17 cellular contexts compared by ENCODE assay signal in the genomic region with DNA sequence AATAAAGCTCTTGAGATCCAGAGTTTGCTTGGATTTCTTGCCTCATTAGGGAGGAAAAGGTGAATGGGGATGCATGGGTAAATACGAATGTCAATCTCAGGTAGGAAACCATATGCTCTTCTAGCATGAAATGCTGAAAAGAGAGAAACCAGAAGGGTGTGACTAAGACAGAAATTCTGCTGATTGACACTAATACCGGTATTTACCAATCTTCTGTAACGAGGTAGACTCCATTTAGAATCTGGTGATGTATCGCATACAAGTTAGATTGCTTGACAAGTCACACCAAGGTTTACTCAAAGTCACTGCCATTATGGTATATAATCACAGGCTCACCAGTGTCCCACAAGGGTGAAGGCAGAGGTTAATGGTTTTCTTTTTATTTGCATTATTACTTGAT.
A peak's percentile ranks its signal among the peaks of the same experiment; 100 is the strongest.
DNase-seq lines count a peak whose midpoint lies in the region; ATAC-seq and TF ChIP-seq lines count a peak whose summit lies in the region.
"Had no signal": no experiment of that assay in that cellular context is flagged by ENCODE, and none has a peak within 500 bp of the region (broad histone marks: within the 10 kb centered on the region; RNA-seq: fewer than 3 reads in every experiment).

No MANE protein-coding gene starts in this region.

- H3K4me3 ChIP-seq in osteoblast (ENCODE audit: insufficient read depth, low read length) (no peak overlapping the region), breast epithelium (no peak overlapping the region)
- H3K4me3 ChIP-seq: GM23248 had no signal

- DNase-seq in NCI-H2171 (lab: John Stamatoyannopoulos, UW) (peak; percentile 35), NCI-H2227 treated with DMSO at 0.1 percent for 48 hours (lab: John Stamatoyannopoulos, UW) (peak; percentile 59), NCI-H748 treated with DMSO at 0.1 percent for 48 hours (lab: John Stamatoyannopoulos, UW) (peak; percentile 47), osteoblast (ENCODE audit: insufficient read length, low spot score, missing footprints) (peak; percentile 13), natural killer cell (no peak), HEK293T (ENCODE audit: extremely low spot score) (no peak), NCI-H2107 (lab: John Stamatoyannopoulos, UW) (no peak), breast epithelium (ENCODE audit: low spot score in 2 of 2) (no peak)
- DNase-seq: C1 segment of cervical spinal cord; Calu3; CD4-positive, alpha-beta memory T cell; COR-L47; DMS53; DMS79 treated with DMSO at 0.1 percent for 48 hours; GM23248; H7; HCEC 1CT had no signal

- H3K27me3 ChIP-seq in osteoblast (ENCODE audit: insufficient read depth, low read length) (no peaks in the 10 kb centered on the region), breast epithelium (no peaks in the 10 kb centered on the region)

- CTCF ChIA-PET in HEK293T (lab: Yijun Ruan, JAX) = interaction anchor here (0.6 kb wide), 1 partner anchor 91 kb away, joined by 3 read pairs; no protein-coding TSS in a partner anchor

- H3K4me2 ChIP-seq in osteoblast (ENCODE audit: insufficient read depth, low read length) = no peak overlapping the region

- no peak overlapping the region for H2AFZ ChIP-seq in osteoblast (ENCODE audit: low read length)
- H2AFZ ChIP-seq: GM23248 had no signal

- H3K36me3 ChIP-seq in osteoblast (ENCODE audit: insufficient read depth, low read length) (no peaks in the 10 kb centered on the region), breast epithelium (no peaks in the 10 kb centered on the region)

- no peak for TF ChIP-seq CTCF in osteoblast (IDR thresholded peaks at IDR 0.05; ENCODE audit: extremely low read depth, low read depth, low read length)
- TF ChIP-seq CTCF in natural killer cell (IDR thresholded peaks at IDR 0.05) = no peak
- no peak for TF ChIP-seq CTCF in breast epithelium (IDR thresholded peaks at IDR 0.05)

- H3K4me1 Mint-ChIP-seq in natural killer cell = no peaks in the 10 kb centered on the region
- H3K4me1 Mint-ChIP-seq: CD4-positive, alpha-beta memory T cell had no signal

- H4K20me1 ChIP-seq in osteoblast (ENCODE audit: insufficient read depth, low read length) = no peaks in the 10 kb centered on the region

- no peak for ATAC-seq in natural killer cell

- intact Hi-C loops in natural killer cell (cut with micrococcal nuclease) (no loop called here), breast epithelium (cut with DNase I; ENCODE audit: low total_unique reads) (no loop called here)

- H3K9me3 ChIP-seq in osteoblast (ENCODE audit: low read depth, low read length) (peaks cover 3% of the 10 kb centered on the region), breast epithelium (no peaks in the 10 kb centered on the region)

- H3K79me2 ChIP-seq in osteoblast (ENCODE audit: insufficient read depth, low read length) = no peaks in the 10 kb centered on the region

- no peak for TF ChIP-seq POLR2A in breast epithelium (IDR thresholded peaks at IDR 0.05)

- no peaks in the 10 kb centered on the region for H3K36me3 Mint-ChIP-seq in natural killer cell
- H3K36me3 Mint-ChIP-seq: CD4-positive, alpha-beta memory T cell had no signal

- H3K27ac Mint-ChIP-seq in natural killer cell = no peak overlapping the region
- H3K27ac Mint-ChIP-seq: CD4-positive, alpha-beta memory T cell had no signal

- no peak overlapping the region for H3K4me3 Mint-ChIP-seq in natural killer cell
- H3K4me3 Mint-ChIP-seq: CD4-positive, alpha-beta memory T cell had no signal

- no peaks in the 10 kb centered on the region for H3K4me1 ChIP-seq in osteoblast (ENCODE audit: insufficient read depth, low read length)
- no peaks in the 10 kb centered on the region for H3K4me1 ChIP-seq in breast epithelium

- POLR2A ChIA-PET in HEK293T (lab: Yijun Ruan, JAX) = no interaction called here

- no peaks in the 10 kb centered on the region for H3K9me3 Mint-ChIP-seq in natural killer cell

- no peak overlapping the region for H3K27ac ChIP-seq in osteoblast (ENCODE audit: low read depth, low read length)
- no peak overlapping the region for H3K27ac ChIP-seq in breast epithelium
- H3K27ac ChIP-seq: GM23248 had no signal

- peaks cover 0 to 7% of the 10 kb centered on the region in 2 donors for H3K27me3 Mint-ChIP-seq in natural killer cell (ENCODE audit: low read depth in 2 of 2)
- H3K27me3 Mint-ChIP-seq: CD4-positive, alpha-beta memory T cell had no signal

TF ChIP-seq in HEK293T, 16 proteins besides CTCF, POLR2A, EP300 and RAD21:
- TF ChIP-seq FOXA1 (IDR thresholded peaks at IDR 0.05) (no peak), SP1 (IDR thresholded peaks at IDR 0.05) (no peak)

Comparison
In these comparisons a context has a peak if more than half of its experiments do, and no peak if none do; other contexts are left out.
1. DNase-seq: peak in NCI-H2171 (single experiment), NCI-H2227 treated with DMSO at 0.1 percent for 48 hours (single experiment), NCI-H748 treated with DMSO at 0.1 percent for 48 hours (single experiment) and osteoblast (single experiment); none in natural killer cell (single experiment), HEK293T (single experiment), NCI-H2107 (single experiment) and breast epithelium (0 of 2).